11 cellular contexts compared by ENCODE assay signal in genomic region chr12:69115099-69115498, GRCh38.
"Had no signal": no experiment of that assay in that cellular context is flagged by ENCODE, and none has a peak within 500 bp of the region (broad histone marks: within the 10 kb centered on the region; RNA-seq: fewer than 3 reads in every experiment).

No MANE protein-coding gene starts in this region.

- FAIRE-seq: H1, H54 had no signal

- H3K4me2 ChIP-seq: GM23338 had no signal

- H3K27ac ChIP-seq: GM23248 had no signal

- H3K36me3 ChIP-seq: HAP-1 had no signal

- H3K4me3 Mint-ChIP-seq: GM23338, H9, HFFc6 had no signal

- H3K9me3 ChIP-seq: HAP-1 had no signal

- ATAC-seq: HCT116 had no signal

- H2AFZ ChIP-seq: GM23248 had no signal

- H3K9ac ChIP-seq: GM23248 had no signal

- H3K4me3 ChIP-seq: GM23248, GM23338, HAP-1 had no signal

- DNase-seq: GM23248, GOT3, H7, H9, HCEC 1CT, HFFc6 had no signal

- H3K27ac Mint-ChIP-seq: GM23338, HFFc6 had no signal

- H3K4me1 ChIP-seq: HAP-1 had no signal

- H3K9me3 Mint-ChIP-seq: HFFc6 had no signal
